9 cellular contexts compared by ENCODE assay signal in the genomic region with DNA sequence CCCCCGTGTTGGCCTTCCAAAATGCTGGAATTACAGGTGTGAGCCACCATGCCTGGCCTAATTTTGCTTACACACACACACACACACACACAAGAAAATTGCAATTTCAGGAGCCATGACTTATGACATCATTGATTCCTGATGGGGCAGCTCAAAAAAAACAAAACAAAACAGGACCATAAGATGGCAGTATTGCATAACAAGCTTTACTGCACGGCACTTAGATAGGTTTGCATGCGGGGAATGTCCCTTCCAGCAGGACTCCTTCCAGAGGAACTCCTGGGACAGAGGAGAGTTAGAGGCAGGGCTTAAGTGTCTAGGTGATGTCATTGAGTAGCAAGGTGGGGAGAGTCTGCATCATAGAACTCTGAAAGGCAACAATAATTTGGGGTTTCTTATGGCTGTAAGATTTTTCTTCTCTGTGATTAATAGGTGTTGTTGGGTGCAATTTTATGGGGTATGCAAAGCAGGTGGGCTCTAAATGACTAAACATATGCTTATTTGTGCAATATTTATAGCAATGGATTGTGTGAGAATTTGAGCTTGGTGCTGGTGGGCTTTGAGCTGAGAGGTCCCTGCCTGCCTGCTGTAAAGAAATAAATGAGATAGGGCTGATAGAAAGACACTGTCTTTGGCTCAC. TPM values are rescaled to one million over a fixed set of nuclear protein-coding genes. Genes with fewer than 3 reads are reported as not detected.
A peak's percentile ranks its signal among the peaks of the same experiment; 100 is the strongest.
DNase-seq lines count a peak whose midpoint lies in the region; ATAC-seq and TF ChIP-seq lines count a peak whose summit lies in the region.
"Had no signal": no experiment of that assay in that cellular context is flagged by ENCODE, and none has a peak within 500 bp of the region (broad histone marks: within the 10 kb centered on the region; RNA-seq: fewer than 3 reads in every experiment).

No MANE protein-coding gene starts in this region.

- no peaks in the 10 kb centered on the region for H3K4me1 Mint-ChIP-seq in T-cell

- POLR2A ChIA-PET in T-cell (lab: Charles Lee) = no interaction called here

- CTCF ChIA-PET in T-cell (lab: Charles Lee) = interaction anchor here (0.5 to 2.2 kb wide), 12 partner anchors 54 to 756 kb away, joined by 3 to 28 read pairs (median 4); a partner anchor contains a TSS

- peaks cover 0 to 3% (median 2%) of the 10 kb centered on the region in 3 donors for H3K9me3 Mint-ChIP-seq in T-cell

- no peak overlapping the region for H3K27ac Mint-ChIP-seq in T-cell

- DNase-seq in AG10803 (ENCODE audit: low read depth) (peak; percentile 67), GM13977 (ENCODE audit: low spot score) (peak; percentile 67), NCI-H1436 treated with DMSO at 0.1 percent for 48 hours (lab: John Stamatoyannopoulos, UW) (peak; percentile 26), T-cell (no peak), iPS-NIHi11 (ENCODE audit: low spot score) (peak; percentile 43), dedifferentiated amniotic fluid mesenchymal stem cell (ENCODE audit: extremely low spot score) (no peak)

- peak; percentile 48 for TF ChIP-seq CTCF in AG10803 (conservative IDR thresholded peaks at IDR 0.05; ENCODE audit: low read length)
- peak; percentile 66 for TF ChIP-seq CTCF in GM13977 (IDR thresholded peaks at IDR 0.05; ENCODE audit: extremely low read depth, insufficient read depth, missing control alignments)

- H3K36me3 Mint-ChIP-seq in T-cell = no peaks in the 10 kb centered on the region

- no peak overlapping the region for H3K4me3 Mint-ChIP-seq in T-cell

- ATAC-seq in T-cell (replicated peaks in 1 of 4) (peak in 3 of 4 experiments; percentile 19 to 61 (median 23)), GM21367 (IDR thresholded peaks at IDR 0.05; ENCODE audit: unreplicated experiment) (no peak), HG03045 (IDR thresholded peaks at IDR 0.05; ENCODE audit: unreplicated experiment) (no peak)

- in situ Hi-C loops in GM13977 (cut with MboI; ENCODE audit: low pct_unique_long_range_greater_than_20kb, low sequenced_read_pairs, unreplicated experiment) = no loop called here

- H3K27me3 Mint-ChIP-seq in T-cell = no peaks in the 10 kb centered on the region

- no peak overlapping the region for H3K4me3 ChIP-seq in AG10803 (ENCODE audit: low read length)

RNA-seq across cellular contexts. Expression of a gene that starts 9.0 kb away (rescaled TPM):
- total RNA-seq in T-cell = not detected
- total RNA-seq: urinary bladder had no signal

RNA-seq across cellular contexts. Expression of a gene that starts 16.2 kb away (rescaled TPM):
- total RNA-seq in T-cell = 10 to 100 TPM in 1 of 5 donors, 1 to 10 TPM in 4; 4.7 to 11.6 (median 7.8) TPM

Comparison
In these comparisons a context has a peak if more than half of its experiments do, and no peak if none do; other contexts are left out.
1. DNase-seq: peak in AG10803 (single experiment), GM13977 (single experiment), NCI-H1436 treated with DMSO at 0.1 percent for 48 hours (single experiment) and iPS-NIHi11 (single experiment); none in T-cell (0 of 34) and dedifferentiated amniotic fluid mesenchymal stem cell (single experiment).
2. ATAC-seq: peak in T-cell (3 of 4); none in GM21367 (single experiment) and HG03045 (single experiment).